ENCODE assay signal across 18 cellular contexts in the genomic region with DNA sequence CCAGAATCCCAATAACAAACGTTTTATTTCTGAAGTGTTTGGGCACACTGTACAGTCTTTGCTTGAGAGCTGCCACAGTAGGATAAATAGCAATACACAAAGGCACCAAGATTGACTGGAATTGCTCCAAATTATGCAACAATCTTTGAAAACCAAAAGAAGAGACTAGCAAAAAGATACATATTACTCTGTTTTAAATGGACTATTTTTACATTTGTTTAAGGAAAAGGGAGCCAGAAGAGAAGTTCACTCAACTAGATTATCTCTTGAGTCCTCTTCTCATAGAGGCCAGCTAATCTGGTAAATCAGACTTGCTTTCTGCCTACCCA.
"Had no signal": no experiment of that assay in that cellular context is flagged by ENCODE, and none has a peak within 500 bp of the region (broad histone marks: within the 10 kb centered on the region; RNA-seq: fewer than 3 reads in every experiment).

No MANE protein-coding gene starts in this region.

- DNase-seq: activated CD4-positive, CD25-positive, alpha-beta regulatory T cell treated with anti-CD3 and anti-CD28 coated beads, Interleukin-2, amount 50 U/mL, for 72 hours; activated naive CD4-positive, alpha-beta T cell treated with anti-CD3 and anti-CD28 coated beads for 36 hours; activated naive CD8-positive, alpha-beta T cell treated with anti-CD3 and anti-CD28 coated beads, Interleukin-2, amount 50 U/mL, for 24 hours; foreskin keratinocyte; islet precursor cell; mesendoderm; nucleus accumbens; right lobe of liver; stimulated activated CD4-positive, alpha-beta T cell treated with anti-CD3 and anti-CD28 coated beads, Interleukin-1b, Interleukin-23, amount 100 ng/mL, for 48 hours; stomach; T-helper 1 cell; T1000 had no signal

- FAIRE-seq: colon had no signal

- H3K27ac Mint-ChIP-seq: activated naive CD4-positive, alpha-beta T cell treated with anti-CD3 and anti-CD28 coated beads for 36 hours; activated naive CD8-positive, alpha-beta T cell treated with anti-CD3 and anti-CD28 coated beads, Interleukin-2, amount 50 U/mL, for 24 hours; activated T-helper 2 cell treated with anti-CD3 and anti-CD28 coated beads, Interferon-gamma antibody, Interleukin-2, Interleukin-4, amounts not matched to agents 10 μg/mL and 5 μg/mL and 100 μg/mL, durations not matched to agents 14 hours and 24 hours and 36 hours; natural killer cell treated with Interleukin-12 subunit alpha and Interleukin-12 subunit beta and Interleukin-15 and Interleukin-18, amount 100 ng/mL, for 72 hours; progenitor cell of endocrine pancreas had no signal

- H3K4me3 Mint-ChIP-seq: activated naive CD4-positive, alpha-beta T cell treated with anti-CD3 and anti-CD28 coated beads for 36 hours; activated naive CD8-positive, alpha-beta T cell treated with anti-CD3 and anti-CD28 coated beads, Interleukin-2, amount 50 U/mL, for 24 hours; natural killer cell treated with Interleukin-12 subunit alpha and Interleukin-12 subunit beta and Interleukin-15 and Interleukin-18, amount 100 ng/mL, for 72 hours had no signal

- H3K27me3 ChIP-seq: esophagus muscularis mucosa, foreskin keratinocyte, right lobe of liver, stomach had no signal

- H3K36me3 ChIP-seq: esophagus muscularis mucosa, right lobe of liver, stomach had no signal

- H3K4me1 ChIP-seq: foreskin keratinocyte, right lobe of liver had no signal

- H3K4me3 ChIP-seq: esophagus muscularis mucosa, right lobe of liver, stomach had no signal

- H3K9me3 Mint-ChIP-seq: activated naive CD4-positive, alpha-beta T cell treated with anti-CD3 and anti-CD28 coated beads for 36 hours; activated naive CD8-positive, alpha-beta T cell treated with anti-CD3 and anti-CD28 coated beads, Interleukin-2, amount 50 U/mL, for 24 hours; natural killer cell treated with Interleukin-12 subunit alpha and Interleukin-12 subunit beta and Interleukin-15 and Interleukin-18, amount 100 ng/mL, for 72 hours had no signal

- H3K9me3 ChIP-seq: esophagus muscularis mucosa, right lobe of liver, stomach had no signal

- H3K27me3 Mint-ChIP-seq: activated naive CD8-positive, alpha-beta T cell treated with anti-CD3 and anti-CD28 coated beads, Interleukin-2, amount 50 U/mL, for 24 hours; progenitor cell of endocrine pancreas had no signal

- H3K27ac ChIP-seq: foreskin keratinocyte, right lobe of liver, stomach had no signal

- ATAC-seq: activated naive CD8-positive, alpha-beta T cell treated with anti-CD3 and anti-CD28 coated beads, Interleukin-2, amount 50 U/mL, for 24 hours; foreskin keratinocyte; natural killer cell treated with Interleukin-12 subunit alpha and Interleukin-12 subunit beta and Interleukin-15 and Interleukin-18, amount 100 ng/mL, for 72 hours; SK-N-SH treated with all-trans-retinoic acid at 6 μM for 48 hours had no signal
